In genomic region chr5:97778451-97778850, GRCh38 we compare ENCODE assay signal across 28 cellular contexts.
"Had no signal": no experiment of that assay in that cellular context is flagged by ENCODE, and none has a peak within 500 bp of the region (broad histone marks: within the 10 kb centered on the region; RNA-seq: fewer than 3 reads in every experiment).

No MANE protein-coding gene starts in this region.

- H3K27ac ChIP-seq: brain microvascular endothelial cell, esophagus muscularis mucosa, gastrocnemius medialis, hepatocyte, neutrophil, pancreas, prostate gland, thoracic aorta had no signal

- H3K9me3 ChIP-seq: esophagus muscularis mucosa, gastrocnemius medialis, neutrophil, pancreas, prostate gland, thoracic aorta had no signal

- H3K4me2 ChIP-seq: hepatocyte had no signal

- H3K4me1 ChIP-seq: esophagus muscularis mucosa, gastrocnemius medialis, pancreas, prostate gland had no signal

- DNase-seq: activated CD4-positive, alpha-beta memory T cell treated with anti-CD3 and anti-CD28 coated beads, Interleukin-2, amount 10 ng/mL, durations not matched to agents 7 days and 5 days; activated CD4-positive, alpha-beta T cell treated with anti-CD3 and anti-CD28 coated beads for 1 hour; activated CD4-positive, alpha-beta T cell treated with anti-CD3 and anti-CD28 coated beads, Interleukin-2, amount 10 ng/mL, durations not matched to agents 7 days and 5 days; activated CD8-positive, alpha-beta memory T cell treated with anti-CD3 and anti-CD28 coated beads, Interleukin-2, amount 50 U/mL, for 48 hours; activated naive CD8-positive, alpha-beta T cell treated with anti-CD3 and anti-CD28 coated beads, Interleukin-2, amount 50 U/mL, for 24 hours; activated T-cell treated with anti-CD3 and anti-CD28 coated beads, Interleukin-2, amount 50 U/mL, for 4 hours; brain microvascular endothelial cell; gastrocnemius medialis; glutamatergic neuron; left colon; mammary epithelial cell; naive B cell; nephron progenitor cell; pancreas; retina; small intestine; stimulated activated CD4-positive, alpha-beta T cell treated with anti-CD3 and anti-CD28 coated beads, Interleukin-4, amount 100 ng/mL, for 24 hours; T-helper 2 cell; trophoblast cell had no signal

- H2AFZ ChIP-seq: hepatocyte had no signal

- H3K27me3 ChIP-seq: brain microvascular endothelial cell, esophagus muscularis mucosa, gastrocnemius medialis, hepatocyte, neutrophil, pancreas had no signal

- H3K4me3 ChIP-seq: esophagus muscularis mucosa, gastrocnemius medialis, hepatocyte, pancreas, prostate gland, thoracic aorta had no signal

- H3K36me3 ChIP-seq: brain microvascular endothelial cell, esophagus muscularis mucosa, gastrocnemius medialis, neutrophil, pancreas, prostate gland, thoracic aorta had no signal

- H3K79me2 ChIP-seq: hepatocyte had no signal

- ATAC-seq: activated naive CD8-positive, alpha-beta T cell treated with anti-CD3 and anti-CD28 coated beads, Interleukin-2, amount 50 U/mL, for 24 hours; activated T-cell treated with anti-CD3 and anti-CD28 coated beads, Interleukin-2, amount 50 U/mL, for 4 hours; activated T-helper 17 cell treated with anti-CD3 and anti-CD28 coated beads, Interleukin-2, amount 50 U/mL, for 72 hours; gastrocnemius medialis; left colon; pancreas; sciatic nerve; stimulated activated effector memory CD8-positive, alpha-beta T cell treated with anti-CD3 and anti-CD28 coated beads, Interleukin-12 subunit alpha, Interleukin-12 subunit beta, amount 100 ng/mL, for 72 hours; WTC11 had no signal
